Comparison of ENCODE assay signal across 8 cellular contexts in the genomic region with DNA sequence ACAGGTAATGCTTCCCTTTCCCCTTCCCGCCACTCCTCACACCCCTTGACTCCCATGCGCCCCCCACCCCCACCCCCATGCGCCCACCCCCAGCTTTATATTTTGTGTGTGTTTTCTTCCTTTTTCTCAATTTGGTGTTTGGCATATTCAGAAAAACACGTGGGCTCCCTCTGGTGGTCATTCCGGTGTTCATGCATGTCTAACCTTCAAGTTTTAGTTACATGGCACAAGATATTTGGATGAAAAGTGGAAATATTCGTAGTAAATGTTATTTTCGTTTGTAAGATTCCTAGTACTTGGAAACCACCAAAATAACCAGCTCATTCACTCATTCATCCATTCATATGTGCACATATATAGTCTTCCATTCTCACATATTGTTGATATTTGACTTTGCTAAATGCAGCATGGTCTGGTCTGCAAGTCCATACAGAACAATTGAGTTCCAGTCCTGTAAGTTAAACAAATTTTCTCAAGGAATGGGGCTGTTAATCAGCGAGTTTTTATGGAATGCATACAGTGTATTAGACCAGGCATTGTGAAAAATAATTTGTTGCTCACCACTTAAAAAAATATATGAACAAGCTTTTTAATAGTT.
A peak's percentile ranks its signal among the peaks of the same experiment; 100 is the strongest.
DNase-seq lines count a peak whose midpoint lies in the region; TF ChIP-seq lines count a peak whose summit lies in the region.

No MANE protein-coding gene starts in this region.

- DNase-seq in AG09309 (ENCODE audit: low read depth) (no peak), GM20000 (ENCODE audit: low spot score) (peak; percentile 33), NCI-H748 treated with DMSO at 0.1 percent for 48 hours (lab: John Stamatoyannopoulos, UW) (peak; percentile 73), erythroblast (lab: John Stamatoyannopoulos, UW) (peak; percentile 53 to 78), neural progenitor cell (ENCODE audit: low spot score) (peak; percentile 81), suprapubic skin (ENCODE audit: low spot score in 2 of 2) (peak in 1 of 2 donors; percentile 74), MG63 (no peak)
- DNase-seq in activated CD8-positive, alpha-beta memory T cell treated with anti-CD3 and anti-CD28 coated beads for 4 hours (ENCODE audit: low read depth in 2 of 2) = peak; percentile 10 to 13

- H3K4me2 ChIP-seq in neural progenitor cell = peak overlapping the region; percentile 59

- no peak overlapping the region for H2AFZ ChIP-seq in neural progenitor cell (replicated peaks)

- H3K36me3 ChIP-seq in neural progenitor cell (no peaks in the 10 kb centered on the region), suprapubic skin (no peaks in the 10 kb centered on the region), MG63 (no peaks in the 10 kb centered on the region)

- no peak for TF ChIP-seq EP300 in suprapubic skin (IDR thresholded peaks at IDR 0.05)

- H3K4me1 ChIP-seq in neural progenitor cell (peaks cover 20% of the 10 kb centered on the region), suprapubic skin (peaks cover 37% of the 10 kb centered on the region)

- H3K27me3 ChIP-seq in neural progenitor cell (no peaks in the 10 kb centered on the region), suprapubic skin (no peaks in the 10 kb centered on the region), MG63 (no peaks in the 10 kb centered on the region; the same call in 1 of the 2 replicates)

- H3K4me3 Mint-ChIP-seq in neural progenitor cell = no peak overlapping the region

- H3K9ac ChIP-seq in neural progenitor cell = no peak overlapping the region

- no peaks in the 10 kb centered on the region for H3K9me3 Mint-ChIP-seq in neural progenitor cell

- peaks cover 15% of the 10 kb centered on the region for H3F3A ChIP-seq in neural progenitor cell (ENCODE audit: low read depth)

- 2% methylated on average over 8 of the region's 8 CpGs for WGBS in suprapubic skin

- H3K4me3 ChIP-seq in AG09309 (ENCODE audit: control insufficient read depth, low read depth, low read length) (no peak overlapping the region), neural progenitor cell (no peak overlapping the region), suprapubic skin (peak overlapping the region; percentile 20), MG63 (no peak overlapping the region)

- H3K36me3 Mint-ChIP-seq in neural progenitor cell = no peaks in the 10 kb centered on the region

- TF ChIP-seq CTCF in AG09309 (IDR thresholded peaks at IDR 0.05; ENCODE audit: control insufficient read depth, insufficient read depth, low read depth, low read length, missing control alignments) = peak; percentile 75
- TF ChIP-seq CTCF in GM20000 (IDR thresholded peaks at IDR 0.05; ENCODE audit: extremely low read depth, missing control alignments) = peak; percentile 70
- TF ChIP-seq CTCF in neural progenitor cell (IDR thresholded peaks at IDR 0.05) = peak; percentile 83
- peak; percentile 65 to 67 for TF ChIP-seq CTCF in suprapubic skin (IDR thresholded peaks at IDR 0.05)

- TF ChIP-seq POLR2A in erythroblast (IDR thresholded peaks at IDR 0.05; ENCODE audit: low read length) (no peak), suprapubic skin (IDR thresholded peaks at IDR 0.05) (no peak)

- H3K79me2 ChIP-seq in neural progenitor cell (ENCODE audit: low read depth) = no peaks in the 10 kb centered on the region

- peaks cover 23% of the 10 kb centered on the region for H3K4me1 Mint-ChIP-seq in neural progenitor cell

- no peaks in the 10 kb centered on the region for H4K20me1 ChIP-seq in neural progenitor cell (ENCODE audit: low read depth)

- no peaks in the 10 kb centered on the region for H3K9me3 ChIP-seq in neural progenitor cell (ENCODE audit: low read depth)
- H3K9me3 ChIP-seq in suprapubic skin = no peaks in the 10 kb centered on the region
- no peaks in the 10 kb centered on the region for H3K9me3 ChIP-seq in MG63

- H3K27ac ChIP-seq in neural progenitor cell (no peak overlapping the region), suprapubic skin (peak overlapping the region; percentile 19)

- H3K27ac Mint-ChIP-seq in neural progenitor cell = no peak overlapping the region

- peaks cover 2% of the 10 kb centered on the region for H3K27me3 Mint-ChIP-seq in neural progenitor cell (ENCODE audit: insufficient read depth, low read depth)

Comparison
In these comparisons a context has a peak if more than half of its experiments do, and no peak if none do; other contexts are left out.
1. DNase-seq: peak in GM20000 (single experiment), NCI-H748 treated with DMSO at 0.1 percent for 48 hours (single experiment), activated CD8-positive, alpha-beta memory T cell treated with anti-CD3 and anti-CD28 coated beads for 4 hours (2 of 2), erythroblast (2 of 2) and neural progenitor cell (single experiment); none in AG09309 (single experiment) and MG63 (single experiment).
2. Peak in every context shown above with its lines, with median percentiles within 50 percentile points of each other: CTCF ChIP-seq.